In genomic region chr1:170030212-170030611, GRCh38 we compare ENCODE assay signal across 24 cellular contexts.
"Had no signal": no experiment of that assay in that cellular context is flagged by ENCODE, and none has a peak within 500 bp of the region (broad histone marks: within the 10 kb centered on the region; RNA-seq: fewer than 3 reads in every experiment).

No MANE protein-coding gene starts in this region.

- H3K9ac ChIP-seq: KMS-11 had no signal

- H3K27ac Mint-ChIP-seq: activated CD4-positive, alpha-beta memory T cell treated with anti-CD3 and anti-CD28 coated beads for 36 hours; activated naive CD4-positive, alpha-beta T cell treated with anti-CD3 and anti-CD28 coated beads, Interleukin-2, amount 50 U/mL, for 72 hours; activated naive CD8-positive, alpha-beta T cell treated with anti-CD3 and anti-CD28 coated beads, Interleukin-2, amount 50 U/mL, for 24 hours; T-helper 1 cell treated with Interleukin-12 subunit alpha and Interleukin-12 subunit beta and Interleukin-4 antibody, amounts not matched to agents 30 μg/mL and 1 μg/mL, for 36 hours; WTC11 had no signal

- H3K27me3 Mint-ChIP-seq: activated CD4-positive, alpha-beta memory T cell treated with anti-CD3 and anti-CD28 coated beads for 36 hours; activated naive CD8-positive, alpha-beta T cell treated with anti-CD3 and anti-CD28 coated beads, Interleukin-2, amount 50 U/mL, for 24 hours had no signal

- H3K4me1 Mint-ChIP-seq: WTC11 had no signal

- H3K36me3 ChIP-seq: brain microvascular endothelial cell, MG63 had no signal

- H3K4me3 ChIP-seq: MG63 had no signal

- H3K27me3 ChIP-seq: brain microvascular endothelial cell, MG63 had no signal

- ATAC-seq: activated naive CD8-positive, alpha-beta T cell treated with anti-CD3 and anti-CD28 coated beads, Interleukin-2, amount 50 U/mL, for 24 hours; activated T-cell treated with anti-CD3 and anti-CD28 coated beads, Interleukin-2, amount 50 U/mL, for 4 hours; WTC11 had no signal

- H3K4me3 Mint-ChIP-seq: activated CD4-positive, alpha-beta memory T cell treated with anti-CD3 and anti-CD28 coated beads for 36 hours; activated naive CD8-positive, alpha-beta T cell treated with anti-CD3 and anti-CD28 coated beads, Interleukin-2, amount 50 U/mL, for 24 hours; activated T-cell treated with anti-CD3 and anti-CD28 coated beads, Interleukin-2, amount 50 U/mL, for 4 hours; T-helper 1 cell treated with Interleukin-12 subunit alpha and Interleukin-12 subunit beta and Interleukin-4 antibody, amounts not matched to agents 30 μg/mL and 1 μg/mL, for 36 hours; WTC11 had no signal

- H3K4me2 ChIP-seq: KMS-11 had no signal

- H3K27ac ChIP-seq: brain microvascular endothelial cell, KMS-11 had no signal

- DNase-seq: activated CD4-positive, alpha-beta memory T cell treated with anti-CD3 and anti-CD28 coated beads for 36 hours; activated CD4-positive, alpha-beta T cell treated with anti-CD3 and anti-CD28 coated beads for 48 hours; activated CD4-positive, CD25-positive, alpha-beta regulatory T cell treated with anti-CD3 and anti-CD28 coated beads, Interleukin-2, amount 50 U/mL, for 72 hours; activated CD8-positive, alpha-beta memory T cell treated with anti-CD3 and anti-CD28 coated beads for 24 hours; activated effector memory CD4-positive, alpha-beta T cell treated with anti-CD3 and anti-CD28 coated beads, Interleukin-2, amount 50 U/mL, for 16 hours; activated naive CD4-positive, alpha-beta T cell treated with Interleukin-2 at 50 U/mL for 16 hours; activated naive CD8-positive, alpha-beta T cell treated with anti-CD3 and anti-CD28 coated beads, Interleukin-2, amount 50 U/mL, for 24 hours; activated T-cell treated with anti-CD3 and anti-CD28 coated beads, Interleukin-2, amount 50 U/mL, for 4 hours; amniotic stem cell; brain microvascular endothelial cell; MG63; NCI-H1105; NCI-H1436; NCI-H1694 treated with DMSO at 0.1 percent for 48 hours; NCI-H2029 treated with DMSO at 0.1 percent for 48 hours; NCI-H345; NCI-H510A; NCI-H69; NK-92 treated with Interleukin-12 subunit alpha and Interleukin-12 subunit beta, amount 100 ng/mL, for 24 hours; SHP77 treated with DMSO at 0.1 percent for 48 hours had no signal
